ENCODE assay signal across 8 cellular contexts in the genomic region with DNA sequence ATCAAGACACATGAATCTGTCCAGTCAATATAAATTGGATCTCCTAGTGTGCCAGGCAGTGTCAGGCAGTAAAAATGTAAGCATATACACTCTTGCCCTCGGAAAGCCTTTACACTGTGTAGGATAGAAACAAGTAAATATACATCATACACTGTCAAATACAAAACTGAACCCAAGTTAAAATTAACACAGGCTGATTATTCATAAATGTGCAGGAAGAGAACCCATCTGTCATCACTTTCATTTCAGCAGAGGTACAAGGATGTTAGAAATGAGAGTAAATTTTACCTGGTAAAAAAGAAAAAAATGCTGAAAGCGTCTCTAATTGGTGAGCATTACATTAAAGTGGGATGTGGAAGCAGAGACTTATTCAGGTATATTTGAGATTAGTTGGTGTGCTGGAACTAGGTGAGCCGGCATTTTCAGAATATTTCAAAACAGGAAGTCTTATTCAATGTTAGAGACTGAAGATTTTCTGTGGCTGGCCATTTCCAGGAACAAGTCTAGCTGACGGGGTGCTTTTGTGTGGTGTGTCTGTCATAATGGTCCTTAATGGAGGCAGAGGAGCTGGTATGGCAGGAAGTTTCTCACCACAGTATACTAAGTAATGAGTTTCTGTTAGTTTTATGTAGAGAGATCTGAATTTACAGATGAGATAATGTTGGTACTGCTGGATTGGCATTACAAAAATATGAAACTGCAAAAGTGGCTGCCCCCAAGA.
DNase-seq lines count a peak whose midpoint lies in the region; ATAC-seq lines count a peak whose summit lies in the region.

No MANE protein-coding gene starts in this region.

- DNase-seq in DMS153 (lab: John Stamatoyannopoulos, UW) (peak; percentile 81), KG1 (lab: John Stamatoyannopoulos, UW) (peak; percentile 84), pulmonary artery endothelial cell (ENCODE audit: low read depth, low spot score) (peak; percentile 4), D341Med (ENCODE audit: low spot score) (no peak), AG08396 (ENCODE audit: low spot score) (no peak)
- peak; percentile 55 for DNase-seq in activated CD4-positive, alpha-beta T cell treated with anti-CD3 and anti-CD28 coated beads, Interleukin-2, amount 50 U/mL, for 1 hour
- peak; percentile 35 for DNase-seq in effector CD8-positive, alpha-beta T cell (lab: John Stamatoyannopoulos, UW)

- peak; percentile 100 for ATAC-seq in GM21515 (IDR thresholded peaks at IDR 0.05; ENCODE audit: unreplicated experiment)

Comparison
In these comparisons a context has a peak if more than half of its experiments do, and no peak if none do; other contexts are left out.
1. DNase-seq: peak in DMS153 (single experiment), KG1 (single experiment), activated CD4-positive, alpha-beta T cell treated with anti-CD3 and anti-CD28 coated beads, Interleukin-2, amount 50 U/mL, for 1 hour (single experiment), effector CD8-positive, alpha-beta T cell (single experiment) and pulmonary artery endothelial cell (single experiment); none in D341Med (single experiment) and AG08396 (single experiment).